39 cellular contexts compared by ENCODE assay signal in genomic region chr6:11663519-11663918, GRCh38.
"Had no signal": no experiment of that assay in that cellular context is flagged by ENCODE, and none has a peak within 500 bp of the region (broad histone marks: within the 10 kb centered on the region; RNA-seq: fewer than 3 reads in every experiment).

No MANE protein-coding gene starts in this region.

- H3K27me3 Mint-ChIP-seq: activated naive CD8-positive, alpha-beta T cell treated with anti-CD3 and anti-CD28 coated beads for 36 hours; activated naive CD8-positive, alpha-beta T cell treated with anti-CD3 and anti-CD28 coated beads, Interleukin-2, amount 10 ng/mL, durations not matched to agents 7 days and 5 days had no signal

- H3K4me1 ChIP-seq: adrenal gland, ascending aorta, body of pancreas, breast epithelium had no signal

- H3K9me3 ChIP-seq: adrenal gland, ascending aorta, body of pancreas, breast epithelium had no signal

- H3K36me3 Mint-ChIP-seq: activated naive CD4-positive, alpha-beta T cell treated with anti-CD3 and anti-CD28 coated beads, Interleukin-2, amount 10 ng/mL, durations not matched to agents 7 days and 5 days; activated naive CD4-positive, alpha-beta T cell treated with anti-CD3 and anti-CD28 coated beads, Interleukin-2, amount 50 U/mL, for 24 hours; activated naive CD8-positive, alpha-beta T cell; activated naive CD8-positive, alpha-beta T cell treated with anti-CD3 and anti-CD28 coated beads for 36 hours; activated naive CD8-positive, alpha-beta T cell treated with anti-CD3 and anti-CD28 coated beads, Interleukin-2, amount 10 ng/mL, durations not matched to agents 7 days and 5 days; brain had no signal

- H3K27me3 ChIP-seq: ascending aorta, body of pancreas, brain microvascular endothelial cell, breast epithelium, cardiac muscle cell had no signal

- H3K4me3 ChIP-seq: adrenal gland, ascending aorta, body of pancreas, breast epithelium, cardiac muscle cell had no signal

- H3K4me3 Mint-ChIP-seq: activated naive CD4-positive, alpha-beta T cell treated with anti-CD3 and anti-CD28 coated beads for 36 hours; activated naive CD4-positive, alpha-beta T cell treated with anti-CD3 and anti-CD28 coated beads, Interleukin-2, amount 10 ng/mL, durations not matched to agents 7 days and 5 days; activated naive CD4-positive, alpha-beta T cell treated with anti-CD3 and anti-CD28 coated beads, Interleukin-2, amount 50 U/mL, for 24 hours; activated naive CD8-positive, alpha-beta T cell; activated naive CD8-positive, alpha-beta T cell treated with anti-CD3 and anti-CD28 coated beads for 36 hours; activated naive CD8-positive, alpha-beta T cell treated with anti-CD3 and anti-CD28 coated beads, Interleukin-2, amount 10 ng/mL, durations not matched to agents 7 days and 5 days; activated naive CD8-positive, alpha-beta T cell treated with anti-CD3 and anti-CD28 coated beads, Interleukin-2, amount 50 U/mL, for 24 hours; activated T-cell treated with anti-CD3 and anti-CD28 coated beads, Interleukin-2, amount 50 U/mL, for 24 hours; activated T-cell treated with anti-CD3 and anti-CD28 coated beads, Interleukin-2, amount 50 U/mL, for 4 hours; activated T-cell treated with anti-CD3 and anti-CD28 coated beads, Interleukin-2, amount 50 U/mL, for 72 hours; activated T-helper 1 cell treated with anti-CD3 and anti-CD28 coated beads, Interleukin-12 subunit alpha, Interleukin-12 subunit beta, Interleukin-2, Interleukin-4 antibody, amounts not matched to agents 30 ng/mL and 10 ng/mL and 1 ng/mL, durations not matched to agents 14 hours and 24 hours and 36 hours; activated T-helper 17 cell treated with anti-CD3 and anti-CD28 coated beads, Interleukin-2, amount 50 U/mL, for 72 hours; brain; central memory CD8-positive, alpha-beta T cell had no signal

- H3K27ac Mint-ChIP-seq: activated naive CD4-positive, alpha-beta T cell treated with anti-CD3 and anti-CD28 coated beads for 36 hours; activated naive CD4-positive, alpha-beta T cell treated with anti-CD3 and anti-CD28 coated beads, Interleukin-2, amount 10 ng/mL, durations not matched to agents 7 days and 5 days; activated naive CD4-positive, alpha-beta T cell treated with anti-CD3 and anti-CD28 coated beads, Interleukin-2, amount 50 U/mL, for 24 hours; activated naive CD4-positive, alpha-beta T cell treated with anti-CD3 and anti-CD28 coated beads, Interleukin-2, amount 50 U/mL, for 72 hours; activated naive CD8-positive, alpha-beta T cell; activated naive CD8-positive, alpha-beta T cell treated with anti-CD3 and anti-CD28 coated beads for 36 hours; activated naive CD8-positive, alpha-beta T cell treated with anti-CD3 and anti-CD28 coated beads, Interleukin-2, amount 10 ng/mL, durations not matched to agents 7 days and 5 days; activated naive CD8-positive, alpha-beta T cell treated with anti-CD3 and anti-CD28 coated beads, Interleukin-2, amount 50 U/mL, for 24 hours; activated T-cell treated with anti-CD3 and anti-CD28 coated beads, Interleukin-2, amount 50 U/mL, for 24 hours; activated T-cell treated with anti-CD3 and anti-CD28 coated beads, Interleukin-2, amount 50 U/mL, for 72 hours; activated T-helper 1 cell treated with anti-CD3 and anti-CD28 coated beads, Interleukin-12 subunit alpha, Interleukin-12 subunit beta, Interleukin-2, Interleukin-4 antibody, amounts not matched to agents 30 ng/mL and 10 ng/mL and 1 ng/mL, durations not matched to agents 14 hours and 24 hours and 36 hours; activated T-helper 17 cell treated with anti-CD3 and anti-CD28 coated beads, Interleukin-2, amount 50 U/mL, for 72 hours; activated T-helper 2 cell treated with anti-CD3 and anti-CD28 coated beads, Interferon-gamma antibody, Interleukin-2, Interleukin-4, amounts not matched to agents 10 μg/mL and 5 μg/mL and 100 μg/mL, durations not matched to agents 14 hours and 24 hours and 36 hours; brain had no signal

- FAIRE-seq: bronchial epithelial cell had no signal

- H3K9me3 Mint-ChIP-seq: activated naive CD4-positive, alpha-beta T cell treated with anti-CD3 and anti-CD28 coated beads for 36 hours; activated naive CD4-positive, alpha-beta T cell treated with anti-CD3 and anti-CD28 coated beads, Interleukin-2, amount 10 ng/mL, durations not matched to agents 7 days and 5 days; activated naive CD4-positive, alpha-beta T cell treated with anti-CD3 and anti-CD28 coated beads, Interleukin-2, amount 50 U/mL, for 24 hours; activated naive CD8-positive, alpha-beta T cell treated with anti-CD3 and anti-CD28 coated beads for 36 hours; activated naive CD8-positive, alpha-beta T cell treated with anti-CD3 and anti-CD28 coated beads, Interleukin-2, amount 10 ng/mL, durations not matched to agents 7 days and 5 days; activated naive CD8-positive, alpha-beta T cell treated with anti-CD3 and anti-CD28 coated beads, Interleukin-2, amount 50 U/mL, for 24 hours; activated T-cell treated with anti-CD3 and anti-CD28 coated beads, Interleukin-2, amount 50 U/mL, for 24 hours; activated T-cell treated with anti-CD3 and anti-CD28 coated beads, Interleukin-2, amount 50 U/mL, for 4 hours; activated T-cell treated with anti-CD3 and anti-CD28 coated beads, Interleukin-2, amount 50 U/mL, for 72 hours; activated T-helper 17 cell treated with anti-CD3 and anti-CD28 coated beads, Interleukin-2, amount 50 U/mL, for 72 hours; central memory CD8-positive, alpha-beta T cell had no signal

- DNase-seq: activated effector memory CD4-positive, alpha-beta T cell treated with anti-CD3 and anti-CD28 coated beads, Interleukin-2, amount 50 U/mL, for 16 hours; activated effector memory CD4-positive, alpha-beta T cell treated with Interleukin-2 at 50 U/mL for 16 hours; activated gamma-delta T cell; activated gamma-delta T cell treated with Interleukin-2 at 50 U/mL for 16 hours; activated naive CD4-positive, alpha-beta T cell; activated naive CD4-positive, alpha-beta T cell treated with anti-CD3 and anti-CD28 coated beads for 36 hours; activated naive CD4-positive, alpha-beta T cell treated with anti-CD3 and anti-CD28 coated beads, Interleukin-2, amount 10 ng/mL, durations not matched to agents 7 days and 5 days; activated naive CD4-positive, alpha-beta T cell treated with anti-CD3 and anti-CD28 coated beads, Interleukin-2, amount 50 U/mL, for 16 hours; activated naive CD4-positive, alpha-beta T cell treated with Interleukin-2 at 50 U/mL for 16 hours; activated naive CD8-positive, alpha-beta T cell treated with anti-CD3 and anti-CD28 coated beads for 36 hours; activated naive CD8-positive, alpha-beta T cell treated with anti-CD3 and anti-CD28 coated beads, Interleukin-2, amount 10 ng/mL, durations not matched to agents 7 days and 5 days; activated naive CD8-positive, alpha-beta T cell treated with anti-CD3 and anti-CD28 coated beads, Interleukin-2, amount 50 U/mL, for 24 hours; activated T-cell treated with anti-CD3 and anti-CD28 coated beads, Interleukin-2, amount 50 U/mL, for 1 hour; activated T-cell treated with anti-CD3 and anti-CD28 coated beads, Interleukin-2, amount 50 U/mL, for 24 hours; activated T-cell treated with anti-CD3 and anti-CD28 coated beads, Interleukin-2, amount 50 U/mL, for 4 hours; activated T-cell treated with anti-CD3 and anti-CD28 coated beads, Interleukin-2, amount 50 U/mL, for 48 hours; activated T-cell treated with anti-CD3 and anti-CD28 coated beads, Interleukin-2, amount 50 U/mL, for 72 hours; adrenal gland; amniotic stem cell; amygdala; anterior cingulate cortex; aorta; body of pancreas; brain microvascular endothelial cell; caudate nucleus; central memory CD4-positive, alpha-beta T cell; cerebellar nuclear complex had no signal

- H3K4me1 Mint-ChIP-seq: activated naive CD4-positive, alpha-beta T cell treated with anti-CD3 and anti-CD28 coated beads, Interleukin-2, amount 10 ng/mL, durations not matched to agents 7 days and 5 days; activated naive CD4-positive, alpha-beta T cell treated with anti-CD3 and anti-CD28 coated beads, Interleukin-2, amount 50 U/mL, for 24 hours; activated naive CD8-positive, alpha-beta T cell treated with anti-CD3 and anti-CD28 coated beads, Interleukin-2, amount 10 ng/mL, durations not matched to agents 7 days and 5 days; brain; central memory CD8-positive, alpha-beta T cell had no signal

- H3K36me3 ChIP-seq: adrenal gland, ascending aorta, brain microvascular endothelial cell, breast epithelium, cardiac muscle cell had no signal

- H3K27ac ChIP-seq: adrenal gland, ascending aorta, body of pancreas, brain microvascular endothelial cell, breast epithelium, cardiac muscle cell had no signal

- ATAC-seq: activated naive CD4-positive, alpha-beta T cell treated with anti-CD3 and anti-CD28 coated beads, Interleukin-2, amount 50 U/mL, for 72 hours; activated naive CD8-positive, alpha-beta T cell treated with anti-CD3 and anti-CD28 coated beads, Interleukin-2, amount 50 U/mL, for 24 hours; activated T-cell treated with anti-CD3 and anti-CD28 coated beads, Interleukin-2, amount 50 U/mL, for 4 hours; activated T-cell treated with anti-CD3 and anti-CD28 coated beads, Interleukin-2, amount 50 U/mL, for 72 hours; activated T-helper 17 cell treated with anti-CD3 and anti-CD28 coated beads, Interleukin-2, amount 50 U/mL, for 72 hours; body of pancreas had no signal
